In the genomic region with DNA sequence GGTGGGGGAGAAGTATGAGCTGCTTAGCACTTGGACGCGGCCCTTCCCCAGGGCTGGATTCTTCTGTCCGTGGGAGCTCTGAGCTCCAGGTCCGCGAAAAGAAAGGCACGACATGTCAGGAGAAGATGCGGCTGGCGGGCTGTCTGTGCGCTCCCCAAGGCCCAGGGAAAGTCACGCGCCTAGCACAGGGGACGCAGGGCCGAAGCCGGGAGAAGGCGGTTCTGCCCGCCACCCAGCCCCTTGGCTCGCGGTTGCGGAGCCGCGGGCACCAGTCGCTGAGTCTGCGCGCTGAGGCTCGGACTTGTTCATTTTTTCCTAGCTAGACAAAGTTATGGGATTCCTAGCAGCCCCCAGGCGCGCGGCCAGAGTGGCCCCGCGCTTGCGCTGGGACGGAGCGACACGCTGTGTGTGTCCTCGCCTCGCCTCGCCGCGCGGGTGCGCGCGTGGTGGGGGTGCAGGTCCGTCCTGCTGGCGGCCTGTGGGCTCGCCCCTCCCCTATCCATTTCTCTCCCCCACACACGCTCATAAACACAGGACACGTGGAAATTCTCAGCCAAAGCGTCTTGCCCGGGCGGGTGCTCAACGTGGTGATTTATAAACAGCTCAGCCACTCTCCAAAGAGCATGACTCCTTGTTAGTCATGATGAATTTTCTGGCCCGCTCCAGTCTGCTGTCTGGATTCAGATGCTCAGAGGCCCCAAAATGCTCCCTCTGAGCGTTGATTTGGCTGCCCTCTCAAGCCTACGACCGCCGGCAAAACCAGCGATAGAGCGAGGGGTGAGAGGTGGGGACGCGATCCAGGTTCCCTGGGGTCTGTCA, we compare ENCODE assay signal across 7 cellular contexts. TPM values are rescaled to one million over a fixed set of nuclear protein-coding genes. Genes with fewer than 3 reads are reported as not detected.
DNase-seq lines count a peak whose midpoint lies in the region; ATAC-seq and TF ChIP-seq lines count a peak whose summit lies in the region.

No MANE protein-coding gene starts in this region.

- no peaks in the 10 kb centered on the region for H3K9me3 Mint-ChIP-seq in dendritic cell treated with granulocyte-macrophage colony-stimulating factor and Interleukin-4, amounts not matched to agents 40 ng/mL and 50 ng/mL, for 4 days

- H3K27ac ChIP-seq in mesenchymal stem cell (ENCODE audit: low read length, poor library complexity, severe bottlenecking), result no peak overlapping the region
- H3K27ac ChIP-seq in tibial artery, result no peak overlapping the region

- no peak overlapping the region for H2BK5ac ChIP-seq in mesenchymal stem cell (ENCODE audit: low read depth, low read length, poor library complexity, severe bottlenecking)

- H4K91ac ChIP-seq in mesenchymal stem cell (ENCODE audit: low read length), result no peak overlapping the region

- H3K27ac Mint-ChIP-seq in dendritic cell treated with granulocyte-macrophage colony-stimulating factor and Interleukin-4, amounts not matched to agents 40 ng/mL and 50 ng/mL, for 4 days, result no peak overlapping the region

- H3K9ac ChIP-seq in mesenchymal stem cell (ENCODE audit: low read length), result peak overlapping the region; percentile 51

- H2BK15ac ChIP-seq in mesenchymal stem cell (ENCODE audit: low read depth, poor library complexity, severe bottlenecking), result no peak overlapping the region

- H3K4me3 Mint-ChIP-seq in dendritic cell treated with granulocyte-macrophage colony-stimulating factor and Interleukin-4, amounts not matched to agents 40 ng/mL and 50 ng/mL, for 4 days, result peak overlapping the region; percentile 8

- H3K79me1 ChIP-seq in mesenchymal stem cell (replicated peaks; ENCODE audit: low read length, poor library complexity, severe bottlenecking), result no peaks in the 10 kb centered on the region

- peaks cover 51% of the 10 kb centered on the region for H3K4me1 ChIP-seq in mesenchymal stem cell (ENCODE audit: control insufficient read depth, insufficient read depth, low read depth, low read length)
- H3K4me1 ChIP-seq in tibial artery, result peaks cover 0 to 63% (median 48%) of the 10 kb centered on the region in 4 donors

- H4K8ac ChIP-seq in mesenchymal stem cell (ENCODE audit: low read length), result no peak overlapping the region

- H2BK12ac ChIP-seq in mesenchymal stem cell (ENCODE audit: low read length in 2 of 2), result no peak overlapping the region

- H3K27me3 Mint-ChIP-seq in dendritic cell treated with granulocyte-macrophage colony-stimulating factor and Interleukin-4, amounts not matched to agents 40 ng/mL and 50 ng/mL, for 4 days, result peaks cover 93% of the 10 kb centered on the region

- H3K9me3 ChIP-seq in mesenchymal stem cell (ENCODE audit: control insufficient read depth, low read length) (no peaks in the 10 kb centered on the region), tibial artery (no peaks in the 10 kb centered on the region)

- peak overlapping the region; percentile 97 for H3K4me2 ChIP-seq in mesenchymal stem cell (ENCODE audit: low read length, poor library complexity, severe bottlenecking)

- TF ChIP-seq CTCF in tibial artery (IDR thresholded peaks at IDR 0.05), result no peak

- H3K14ac ChIP-seq in mesenchymal stem cell (ENCODE audit: low read length in 2 of 2), result no peak overlapping the region

- 1% methylated on average over 61 of the region's 61 CpGs for WGBS in mesenchymal stem cell

- no peak overlapping the region for H2AK5ac ChIP-seq in mesenchymal stem cell (ENCODE audit: low read length, severe bottlenecking)

- peaks cover 66% of the 10 kb centered on the region for H3K4me1 Mint-ChIP-seq in dendritic cell treated with granulocyte-macrophage colony-stimulating factor and Interleukin-4, amounts not matched to agents 40 ng/mL and 50 ng/mL, for 4 days (ENCODE audit: low read depth)

- no peaks in the 10 kb centered on the region for H3K36me3 Mint-ChIP-seq in dendritic cell treated with granulocyte-macrophage colony-stimulating factor and Interleukin-4, amounts not matched to agents 40 ng/mL and 50 ng/mL, for 4 days (ENCODE audit: low read depth)

- H3K23ac ChIP-seq in mesenchymal stem cell (ENCODE audit: low read length in 2 of 2), result no peak overlapping the region

- no peak overlapping the region for H2BK120ac ChIP-seq in mesenchymal stem cell (ENCODE audit: low read depth, low read length)

- H3K36me3 ChIP-seq in mesenchymal stem cell (ENCODE audit: control insufficient read depth in 1 of 2, insufficient read depth in 2 of 2, low read depth in 1 of 2, low read length in 2 of 2) (no peaks in the 10 kb centered on the region), tibial artery (no peaks in the 10 kb centered on the region)

- peak; percentile 84 for DNase-seq in ELR (ENCODE audit: low read depth)
- DNase-seq in NCI-H146 treated with DMSO at 0.1 percent for 48 hours (lab: John Stamatoyannopoulos, UW; ENCODE audit: unreplicated experiment), result peak; percentile 43
- peak; percentile 67 for DNase-seq in mesenchymal stem cell
- peak in 1 of 2 donors; percentile 65 for DNase-seq in tibial artery
- DNase-seq in COLO829 (ENCODE audit: low spot score), result no peak

- peaks cover 82 to 89% of the 10 kb centered on the region in 2 experiments for H3K27me3 ChIP-seq in mesenchymal stem cell (ENCODE audit: control insufficient read depth in 1 of 2, insufficient read depth in 1 of 2, low read length in 2 of 2)
- peaks cover 3 to 77% of the 10 kb centered on the region in 2 donors for H3K27me3 ChIP-seq in tibial artery

- H3K4me3 ChIP-seq in mesenchymal stem cell (ENCODE audit: insufficient read depth in 1 of 2, low read depth in 1 of 2, low read length in 2 of 2), result peak overlapping the region; percentile 42 to 75
- peak overlapping the region; percentile 56 to 68 for H3K4me3 ChIP-seq in tibial artery

- H2AFZ ChIP-seq in mesenchymal stem cell (ENCODE audit: low read depth, low read length), result no peak overlapping the region

- no peak overlapping the region for H3K4ac ChIP-seq in mesenchymal stem cell (ENCODE audit: low read depth in 1 of 2, low read length in 2 of 2)

- intact Hi-C loops in dendritic cell treated with granulocyte-macrophage colony-stimulating factor and Interleukin-4, amounts not matched to agents 40 ng/mL and 50 ng/mL, for 4 days (cut with micrococcal nuclease), result no loop called here
- intact Hi-C loops in tibial artery (cut with DNase I; ENCODE audit: low total_unique reads), result no loop called here

- no peak for ATAC-seq in HG02623 (IDR thresholded peaks at IDR 0.05; ENCODE audit: unreplicated experiment)

- no peak overlapping the region for H3K18ac ChIP-seq in mesenchymal stem cell (ENCODE audit: low read depth in 1 of 2, low read length in 2 of 2)

RNA-seq across cellular contexts. Expression of a gene that starts 1.9 kb away (rescaled TPM):
- not detected for polyA plus RNA-seq in mesenchymal stem cell (2013, experiment 1 of 2)
- 0.01 TPM for polyA plus RNA-seq in mesenchymal stem cell (2013, experiment 2 of 2)
